Comparison of ENCODE assay signal across 13 cellular contexts in the genomic region with DNA sequence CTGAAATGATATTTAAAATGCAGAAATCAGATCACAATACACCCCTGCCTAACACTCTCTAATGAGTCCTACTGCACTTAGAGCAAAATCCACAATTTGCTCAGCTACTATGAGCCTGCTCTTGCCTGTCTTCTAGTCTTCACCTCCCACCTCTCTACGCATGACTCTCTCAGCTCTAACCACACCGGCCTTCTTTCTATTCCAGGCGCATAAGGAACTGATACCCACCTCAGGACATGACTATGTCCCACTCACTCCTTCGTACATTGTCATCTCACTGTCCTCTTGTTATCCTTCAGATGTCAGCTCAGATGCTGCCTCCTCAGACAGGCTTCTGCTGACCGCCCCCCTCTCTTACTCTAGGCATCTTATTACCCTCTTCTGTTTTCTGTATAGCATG.
A peak's percentile ranks its signal among the peaks of the same experiment; 100 is the strongest.
DNase-seq lines count a peak whose midpoint lies in the region; ATAC-seq and TF ChIP-seq lines count a peak whose summit lies in the region.
"Had no signal": no experiment of that assay in that cellular context is flagged by ENCODE, and none has a peak within 500 bp of the region (broad histone marks: within the 10 kb centered on the region; RNA-seq: fewer than 3 reads in every experiment).

No MANE protein-coding gene starts in this region.

- DNase-seq in GM23248 (no peak), NCI-H187 (lab: John Stamatoyannopoulos, UW) (no peak), NCI-H1048 (lab: John Stamatoyannopoulos, UW) (no peak), right cardiac atrium (no peak)
- DNase-seq: activated CD8-positive, alpha-beta memory T cell treated with anti-CD3 and anti-CD28 coated beads for 24 hours; NCI-H2171; PC-9; stimulated activated naive CD8-positive, alpha-beta T cell treated with anti-CD3 and anti-CD28 coated beads, Interleukin-15, Interleukin-2, amounts not matched to agents 100 U/mL and 50 U/mL, for 24 hours had no signal

- H4K20me1 ChIP-seq in OCI-LY3 (ENCODE audit: insufficient read depth, low read length) (no peaks in the 10 kb centered on the region), GM23248 (ENCODE audit: insufficient read depth) (no peaks in the 10 kb centered on the region)
- H4K20me1 ChIP-seq: BLaER1 had no signal

- H3K9ac ChIP-seq in OCI-LY3 (ENCODE audit: low read length), result no peak overlapping the region
- H3K9ac ChIP-seq in GM23248, result no peak overlapping the region
- H3K9ac ChIP-seq: BLaER1 had no signal

- H3K4me1 ChIP-seq in OCI-LY3 (ENCODE audit: low read length), result peaks cover 15% of the 10 kb centered on the region
- peaks cover 9% of the 10 kb centered on the region for H3K4me1 ChIP-seq in GM23248 (ENCODE audit: insufficient read depth)
- no peaks in the 10 kb centered on the region for H3K4me1 ChIP-seq in right cardiac atrium (ENCODE audit: control insufficient read depth, insufficient read depth, low read length)

- intact Hi-C loops in right cardiac atrium (cut with DNase I), result no loop called here

- no peak overlapping the region for H3K27ac ChIP-seq in OCI-LY3 (ENCODE audit: low read length)
- no peak overlapping the region for H3K27ac ChIP-seq in GM23248
- no peak overlapping the region for H3K27ac ChIP-seq in right cardiac atrium (ENCODE audit: low read length)
- H3K27ac ChIP-seq: BLaER1, PC-9 had no signal

- H3K79me2 ChIP-seq in OCI-LY3 (ENCODE audit: low read length), result no peaks in the 10 kb centered on the region
- H3K79me2 ChIP-seq in GM23248 (ENCODE audit: insufficient read depth), result no peaks in the 10 kb centered on the region

- H3K9me3 ChIP-seq in OCI-LY3 (ENCODE audit: insufficient read depth, low read length), result no peaks in the 10 kb centered on the region
- H3K9me3 ChIP-seq in GM23248 (ENCODE audit: low read depth), result no peaks in the 10 kb centered on the region
- no peaks in the 10 kb centered on the region for H3K9me3 ChIP-seq in right cardiac atrium (ENCODE audit: control insufficient read depth, low read length)
- H3K9me3 ChIP-seq: BLaER1 had no signal

- no peaks in the 10 kb centered on the region for H3F3A ChIP-seq in GM23248 (ENCODE audit: insufficient read depth)

- no peak overlapping the region for H2AFZ ChIP-seq in OCI-LY3 (ENCODE audit: low read depth, low read length)
- H2AFZ ChIP-seq in GM23248, result no peak overlapping the region
- H2AFZ ChIP-seq: PC-9 had no signal

- in situ Hi-C loops in GM23248 (cut with MboI), result no loop called here

- H3K36me3 ChIP-seq in OCI-LY3 (replicated peaks; ENCODE audit: low read depth, low read length) (no peaks in the 10 kb centered on the region), GM23248 (ENCODE audit: low read depth) (no peaks in the 10 kb centered on the region)
- H3K36me3 ChIP-seq: BLaER1 had no signal

- H3K4me2 ChIP-seq in OCI-LY3 (ENCODE audit: low read length) (peak overlapping the region; percentile 49), GM23248 (ENCODE audit: unreplicated experiment) (no peak overlapping the region)
- H3K4me2 ChIP-seq: BLaER1, PC-9 had no signal

- H3K4me3 ChIP-seq in OCI-LY3 (ENCODE audit: low read length) (peak overlapping the region; percentile 11; the same call in 1 of the 2 replicates), GM23248 (no peak overlapping the region), right cardiac atrium (ENCODE audit: low read length) (no peak overlapping the region)
- H3K4me3 ChIP-seq: BLaER1, PC-9 had no signal

- 90 to 91% methylated on average over 5 of the region's 5 CpGs for WGBS in GM23248 (ENCODE audit: low coverage in 1 of 2, low lambda C conversion rate in 2 of 2, missing lambda C conversion rate in 2 of 2), 2 experiments
- 90% methylated on average over 5 of the region's 5 CpGs for WGBS in right cardiac atrium

- ATAC-seq in GM18517 (IDR thresholded peaks at IDR 0.05; ENCODE audit: unreplicated experiment) (peak; percentile 92), GM21360 (IDR thresholded peaks at IDR 0.05; ENCODE audit: unreplicated experiment) (peak; percentile 99), HG02938 (IDR thresholded peaks at IDR 0.05; ENCODE audit: unreplicated experiment) (peak; percentile 87), right cardiac atrium (no peak)
- ATAC-seq: stimulated activated naive CD8-positive, alpha-beta T cell treated with anti-CD3 and anti-CD28 coated beads, Interleukin-15, Interleukin-2, amounts not matched to agents 100 U/mL and 50 U/mL, for 24 hours had no signal

- no peaks in the 10 kb centered on the region for H3K9me2 ChIP-seq in GM23248 (ENCODE audit: insufficient read depth)

- H3K27me3 ChIP-seq in OCI-LY3 (ENCODE audit: low read depth, low read length) (peaks cover 24% of the 10 kb centered on the region), GM23248 (replicated peaks; ENCODE audit: insufficient read depth) (no peaks in the 10 kb centered on the region), right cardiac atrium (ENCODE audit: control insufficient read depth, insufficient read depth) (no peaks in the 10 kb centered on the region)
- H3K27me3 ChIP-seq: BLaER1 had no signal

- TF ChIP-seq CTCF in OCI-LY3 (IDR thresholded peaks at IDR 0.05; ENCODE audit: low read depth, low read length), result no peak

Comparison
In these comparisons a context has a peak if more than half of its experiments do, and no peak if none do; other contexts are left out.
1. ATAC-seq: peak in GM18517 (single experiment), GM21360 (single experiment) and HG02938 (single experiment); none in right cardiac atrium (0 of 2).